16 cellular contexts compared by ENCODE assay signal in genomic region chr4:36280555-36280954, GRCh38. TPM values are rescaled to one million over a fixed set of nuclear protein-coding genes. Genes with fewer than 3 reads are reported as not detected.
A peak's percentile ranks its signal among the peaks of the same experiment; 100 is the strongest.
DNase-seq lines count a peak whose midpoint lies in the region; ATAC-seq, FAIRE-seq and TF ChIP-seq lines count a peak whose summit lies in the region.
"Had no signal": no experiment of that assay in that cellular context is flagged by ENCODE, and none has a peak within 500 bp of the region (broad histone marks: within the 10 kb centered on the region; RNA-seq: fewer than 3 reads in every experiment).

No MANE protein-coding gene starts in this region.

- no peaks in the 10 kb centered on the region for H3K36me3 ChIP-seq in naive thymus-derived CD4-positive, alpha-beta T cell (ENCODE audit: control insufficient read depth in 2 of 3, insufficient read depth in 3 of 3, low read length in 3 of 3)
- H3K36me3 ChIP-seq: brain microvascular endothelial cell had no signal

- H3K36me3 Mint-ChIP-seq in naive thymus-derived CD8-positive, alpha-beta T cell = no peaks in the 10 kb centered on the region
- peaks cover 0 to 31% (median 0%) of the 10 kb centered on the region in 5 donors for H3K36me3 Mint-ChIP-seq in naive thymus-derived CD4-positive, alpha-beta T cell

- peak; percentile 9 for FAIRE-seq in GM12891 (lab: Jason Lieb, UNC)
- FAIRE-seq: kidney had no signal

- TF ChIP-seq CTCF in omental fat pad (IDR thresholded peaks at IDR 0.05) = no peak

- peaks cover under 1 to 28% of the 10 kb centered on the region in 2 donors for H3K4me1 ChIP-seq in naive thymus-derived CD4-positive, alpha-beta T cell (ENCODE audit: control insufficient read depth in 2 of 2, insufficient read depth in 2 of 2, low read length in 2 of 2)

- H3K27ac Mint-ChIP-seq in naive thymus-derived CD8-positive, alpha-beta T cell = peak overlapping the region in 1 of 10 donors; percentile 88
- peak overlapping the region in 1 of 9 donors; percentile 7 for H3K27ac Mint-ChIP-seq in naive thymus-derived CD4-positive, alpha-beta T cell
- H3K27ac Mint-ChIP-seq: HFFc6; progenitor cell of endocrine pancreas; T-helper 2 cell treated with Interferon-gamma antibody and Interleukin-4, amounts not matched to agents 5 μg/mL and 100 μg/mL, for 36 hours had no signal

- H3K27me3 ChIP-seq in naive thymus-derived CD4-positive, alpha-beta T cell (ENCODE audit: control insufficient read depth in 2 of 2, insufficient read depth in 2 of 2, low read length in 2 of 2) = no peaks in the 10 kb centered on the region
- H3K27me3 ChIP-seq: brain microvascular endothelial cell had no signal

- H3K9me3 Mint-ChIP-seq in naive thymus-derived CD8-positive, alpha-beta T cell = peaks cover 0 to 2% (median 0%) of the 10 kb centered on the region in 9 donors
- H3K9me3 Mint-ChIP-seq in naive thymus-derived CD4-positive, alpha-beta T cell = peaks cover 0 to 15% (median 0%) of the 10 kb centered on the region in 11 donors

- peak overlapping the region; percentile 70 for H3K27ac ChIP-seq in epithelial cell of prostate
- no peak overlapping the region for H3K27ac ChIP-seq in naive thymus-derived CD4-positive, alpha-beta T cell (ENCODE audit: low read depth, low read length)
- H3K27ac ChIP-seq: brain microvascular endothelial cell had no signal

- H3K27me3 Mint-ChIP-seq in naive thymus-derived CD8-positive, alpha-beta T cell = peaks cover 0 to 3% (median 0%) of the 10 kb centered on the region in 5 donors
- H3K27me3 Mint-ChIP-seq in naive thymus-derived CD4-positive, alpha-beta T cell = no peaks in the 10 kb centered on the region
- H3K27me3 Mint-ChIP-seq: progenitor cell of endocrine pancreas had no signal

- no peaks in the 10 kb centered on the region for H3K9me3 ChIP-seq in naive thymus-derived CD4-positive, alpha-beta T cell (ENCODE audit: control insufficient read depth in 2 of 3, low read length in 3 of 3)

- CTCF ChIA-PET in naive thymus-derived CD4-positive, alpha-beta T cell (lab: Charles Lee) = no interaction called here

- POLR2A ChIA-PET in naive thymus-derived CD8-positive, alpha-beta T cell (lab: Charles Lee) = interaction anchor here (0.7 kb wide), 1 partner anchor 36 kb away, joined by 3 read pairs; the partner anchor contains the start of gene ARAP2
- POLR2A ChIA-PET in naive thymus-derived CD4-positive, alpha-beta T cell (lab: Charles Lee) = no interaction called here

- TF ChIP-seq POLR2A in GM12891 (IDR thresholded peaks at IDR 0.05; ENCODE audit: low read depth, low read length) = no peak

- intact Hi-C loops in naive thymus-derived CD4-positive, alpha-beta T cell (cut with micrococcal nuclease) = no loop called here
- intact Hi-C loops in left ventricle myocardium superior (cut with micrococcal nuclease) = no loop called here

- ATAC-seq in omental fat pad (ENCODE audit: low FRiP score) (peak; percentile 71), HG03565 (IDR thresholded peaks at IDR 0.05; ENCODE audit: unreplicated experiment) (no peak), left ventricle myocardium superior (no peak)
- no peak for ATAC-seq in naive thymus-derived CD8-positive, alpha-beta T cell
- no peak for ATAC-seq in naive thymus-derived CD4-positive, alpha-beta T cell

- DNase-seq in GM12891 (ENCODE audit: insufficient read length, low spot score) = no peak
- peak; percentile 93 for DNase-seq in NCI-H524 treated with DMSO at 0.1 percent for 48 hours (lab: John Stamatoyannopoulos, UW)
- DNase-seq in epithelial cell of prostate (ENCODE audit: low read depth, low spot score) = no peak
- no peak for DNase-seq in omental fat pad (ENCODE audit: low spot score)
- DNase-seq in naive thymus-derived CD8-positive, alpha-beta T cell = no peak
- no peak for DNase-seq in naive thymus-derived CD4-positive, alpha-beta T cell
- DNase-seq in left ventricle myocardium superior = no peak
- DNase-seq: activated CD8-positive, alpha-beta memory T cell treated with anti-CD3 and anti-CD28 coated beads, Interleukin-2, amount 50 U/mL, for 48 hours; brain microvascular endothelial cell; Calu3; HFFc6; kidney; NCI-H1092 had no signal

- H3K4me3 Mint-ChIP-seq in naive thymus-derived CD8-positive, alpha-beta T cell = peak overlapping the region in 1 of 10 donors; percentile 52
- peak overlapping the region in 1 of 10 donors; percentile 13 for H3K4me3 Mint-ChIP-seq in naive thymus-derived CD4-positive, alpha-beta T cell
- H3K4me3 Mint-ChIP-seq: HFFc6; T-helper 2 cell treated with Interferon-gamma antibody and Interleukin-4, amounts not matched to agents 5 μg/mL and 100 μg/mL, for 36 hours had no signal

- H3K4me3 ChIP-seq in naive thymus-derived CD4-positive, alpha-beta T cell (ENCODE audit: low read length) = no peak overlapping the region

- H3K4me1 Mint-ChIP-seq in naive thymus-derived CD8-positive, alpha-beta T cell = peaks cover under 1 to 42% (median 7%) of the 10 kb centered on the region in 4 donors
- H3K4me1 Mint-ChIP-seq in naive thymus-derived CD4-positive, alpha-beta T cell = peaks cover under 1 to 76% (median 7%) of the 10 kb centered on the region in 7 donors

TF ChIP-seq in GM12891, 5 proteins besides CTCF, POLR2A, EP300 and RAD21:
- TF ChIP-seq POLR2AphosphoS5 (IDR thresholded peaks at IDR 0.05; ENCODE audit: low read depth, low read length) (no peak), TAF1 (IDR thresholded peaks at IDR 0.05; ENCODE audit: low read depth, low read length) (no peak), SPI1 (IDR thresholded peaks at IDR 0.05; ENCODE audit: low read depth, low read length) (no peak), POU2F2 (IDR thresholded peaks at IDR 0.05; ENCODE audit: low read depth, low read length) (no peak), PAX5 (IDR thresholded peaks at IDR 0.05; ENCODE audit: insufficient read depth, low read length, severe bottlenecking) (no peak)

RNA-seq across cellular contexts. Expression of gene DTHD1, which starts 0.9 kb away (rescaled TPM):
- 0.71 TPM for polyA plus RNA-seq in GM12891 (2012; ENCODE audit: low read depth, missing spikeins)
- total RNA-seq in omental fat pad (1 to 10 TPM in 3 of 4 donors, under 1 TPM in 1; 0.84 to 3.0 (median 1.2) TPM), left ventricle myocardium superior (0.10 TPM)
- under 1 TPM; 0.34 to 0.44 TPM for total RNA-seq in naive thymus-derived CD8-positive, alpha-beta T cell
- polyA plus RNA-seq in naive thymus-derived CD8-positive, alpha-beta T cell = 1 to 10 TPM in 1 of 3 donors, under 1 TPM in 1, not detected in 1; 0.08 to 8.1 TPM
- total RNA-seq in naive thymus-derived CD4-positive, alpha-beta T cell = 1 to 10 TPM in 1 of 5 experiments, under 1 TPM in 2, not detected in 2; 0.10 to 5.2 (median 0.72) TPM
- not detected for polyA plus RNA-seq in naive thymus-derived CD4-positive, alpha-beta T cell
- total RNA-seq: Calu3, HFFc6 had no signal

RNA-seq across cellular contexts. Expression of gene ARAP2, which starts 36.2 kb away (rescaled TPM):
- polyA plus RNA-seq in GM12891 (2012; ENCODE audit: low read depth, missing spikeins) = 8.5 TPM
- total RNA-seq in omental fat pad = 100 to 1,000 TPM in 2 of 4 donors, 10 to 100 TPM in 2; 21.6 to 138 (median 72.3) TPM
- 10 to 100 TPM; 40.7 to 46.3 TPM for total RNA-seq in naive thymus-derived CD8-positive, alpha-beta T cell
- 10 to 100 TPM; 11.2 to 19.0 (median 11.4) TPM for polyA plus RNA-seq in naive thymus-derived CD8-positive, alpha-beta T cell
- total RNA-seq in naive thymus-derived CD4-positive, alpha-beta T cell = 10 to 100 TPM; 39.7 to 78.5 (median 44.7) TPM
- polyA plus RNA-seq in naive thymus-derived CD4-positive, alpha-beta T cell = 10 to 100 TPM; 10.4 to 13.8 TPM
- 2.7 TPM for total RNA-seq in left ventricle myocardium superior
- total RNA-seq: HFFc6 had no signal
